Comparison of ENCODE assay signal across 10 cellular contexts in the genomic region with DNA sequence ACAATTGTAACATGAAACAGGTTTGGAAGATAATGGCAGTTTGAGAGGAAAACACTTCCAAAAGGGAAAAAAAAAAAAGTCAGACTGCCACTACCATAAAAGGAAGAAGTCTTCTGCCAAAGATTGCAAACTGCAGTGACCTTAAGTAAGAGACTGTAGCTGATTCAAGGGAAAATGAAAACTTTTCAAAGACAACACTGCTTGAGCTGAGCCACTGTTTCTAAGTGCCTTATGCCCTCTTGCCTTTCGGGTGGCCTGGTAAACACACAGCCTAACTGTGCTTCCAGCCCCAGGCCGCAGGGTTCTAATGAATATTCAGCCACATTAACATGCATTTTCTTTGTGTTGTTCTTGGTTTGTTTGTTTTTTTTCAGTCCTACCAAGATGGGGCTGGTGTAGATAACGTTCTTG.
A peak's percentile ranks its signal among the peaks of the same experiment; 100 is the strongest.
DNase-seq lines count a peak whose midpoint lies in the region; ATAC-seq and TF ChIP-seq lines count a peak whose summit lies in the region.
"Had no signal": no experiment of that assay in that cellular context is flagged by ENCODE, and none has a peak within 500 bp of the region (broad histone marks: within the 10 kb centered on the region; RNA-seq: fewer than 3 reads in every experiment).

No MANE protein-coding gene starts in this region.

- no peaks in the 10 kb centered on the region for H3K9me2 ChIP-seq in SK-N-SH

- peaks cover 5% of the 10 kb centered on the region for H3K79me1 ChIP-seq in trophoblast cell (ENCODE audit: low read length)

- H2AK5ac ChIP-seq in trophoblast cell (ENCODE audit: low read length): no peak overlapping the region

- DNase-seq in G401 (ENCODE audit: low spot score) (peak; percentile 15), SK-N-SH (no peak), heart right ventricle (no peak), trophoblast cell (peak in 1 of 2 donors; percentile 6), NCI-H2029 treated with DMSO at 0.1 percent for 48 hours (lab: John Stamatoyannopoulos, UW) (no peak), posterior cingulate gyrus (no peak)
- DNase-seq: activated CD4-positive, CD25-positive, alpha-beta regulatory T cell; lower lobe of right lung had no signal

- H4K8ac ChIP-seq in trophoblast cell (ENCODE audit: low read depth, low read length): peak overlapping the region; percentile 11

- CTCF ChIA-PET in SK-N-SH (lab: Yijun Ruan, JAX): interaction anchor here (0.7 to 1.0 kb wide), 3 partner anchors 14 to 642 kb away, joined by 3 read pairs; no protein-coding TSS in a partner anchor

- ATAC-seq in heart right ventricle (peak in 7 of 8 donors; percentile 55 to 85 (median 70)), GM21717 (IDR thresholded peaks at IDR 0.05; ENCODE audit: unreplicated experiment) (no peak), HG03175 (IDR thresholded peaks at IDR 0.05; ENCODE audit: unreplicated experiment) (no peak)
- ATAC-seq: lower lobe of right lung had no signal

- 53% methylated on average over 3 of the region's 3 CpGs for WGBS in SK-N-SH (ENCODE audit: low lambda C conversion rate)
- 50 to 62% methylated on average over 3 of the region's 3 CpGs for WGBS in heart right ventricle, 2 donors
- no CpG with 5 or more reads among the region's 3 CpGs for whole genome bisulfite sequencing in trophoblast cell (ENCODE audit: extremely low coverage, insufficient coverage, insufficient read length)

- H3K79me2 ChIP-seq in SK-N-SH (ENCODE audit: insufficient read depth): peaks cover 53% of the 10 kb centered on the region
- H3K79me2 ChIP-seq in trophoblast cell (ENCODE audit: control insufficient read depth, insufficient read depth, low read length, poor library complexity): no peaks in the 10 kb centered on the region

- H3K14ac ChIP-seq in trophoblast cell (ENCODE audit: low read length): no peak overlapping the region

- no peak overlapping the region for H2BK120ac ChIP-seq in trophoblast cell (ENCODE audit: insufficient read depth, low read length, poor library complexity)

- H3K18ac ChIP-seq in trophoblast cell (ENCODE audit: low read length): no peak overlapping the region

- H3K27me3 ChIP-seq in SK-N-SH (ENCODE audit: insufficient read depth) (no peaks in the 10 kb centered on the region), heart right ventricle (no peaks in the 10 kb centered on the region), trophoblast cell (ENCODE audit: insufficient read depth, low read length) (no peaks in the 10 kb centered on the region)

- no peak overlapping the region for H3K4ac ChIP-seq in trophoblast cell (ENCODE audit: low read depth, low read length)

- H3K9ac ChIP-seq in SK-N-SH (peak overlapping the region; percentile 52; the same call in 1 of the 2 replicates), trophoblast cell (ENCODE audit: low read length) (no peak overlapping the region)

- H2AFZ ChIP-seq in SK-N-SH (ENCODE audit: low read depth): peak overlapping the region; percentile 71
- no peak overlapping the region for H2AFZ ChIP-seq in trophoblast cell (ENCODE audit: insufficient read depth, low read length, poor library complexity)

- TF ChIP-seq CTCF in SK-N-SH (IDR thresholded peaks at IDR 0.05): no peak
- TF ChIP-seq CTCF in heart right ventricle (IDR thresholded peaks at IDR 0.05): no peak

- H3K36me3 ChIP-seq in SK-N-SH (replicated peaks in 1 of 2; ENCODE audit: control insufficient read depth in 1 of 2, insufficient read depth in 2 of 2, low read length in 1 of 2) (no peaks in the 10 kb centered on the region), heart right ventricle (no peaks in the 10 kb centered on the region), trophoblast cell (ENCODE audit: control insufficient read depth in 1 of 2, insufficient read depth in 2 of 2, low read length in 2 of 2) (no peaks in the 10 kb centered on the region)
- H3K36me3 ChIP-seq: lower lobe of right lung had no signal

- in situ Hi-C loops in G401 (cut with HindIII; ENCODE audit: low sequenced_read_pairs): no loop called here

- intact Hi-C loops in heart right ventricle (cut with DNase I) (no loop called here), posterior cingulate gyrus (cut with DNase I) (no loop called here)

- peaks cover 15 to 33% of the 10 kb centered on the region in 2 experiments for H3K4me1 ChIP-seq in SK-N-SH (ENCODE audit: control insufficient read depth in 1 of 2, insufficient read depth in 2 of 2, low read depth in 1 of 2, low read length in 1 of 2)
- peaks cover 0 to 21% (median 10%) of the 10 kb centered on the region in 9 donors for H3K4me1 ChIP-seq in heart right ventricle
- peaks cover 9% of the 10 kb centered on the region in 2 experiments for H3K4me1 ChIP-seq in trophoblast cell (ENCODE audit: control insufficient read depth in 1 of 2, insufficient read depth in 2 of 2, low read length in 2 of 2)

- H3K4me2 ChIP-seq in SK-N-SH: peak overlapping the region; percentile 78
- H3K4me2 ChIP-seq in trophoblast cell (ENCODE audit: low read length): no peak overlapping the region

- H4K20me1 ChIP-seq in SK-N-SH (ENCODE audit: insufficient read depth): no peaks in the 10 kb centered on the region

- no peak overlapping the region for H3K23ac ChIP-seq in trophoblast cell (ENCODE audit: low read length)

- peak overlapping the region; percentile 58 for H2BK5ac ChIP-seq in trophoblast cell (ENCODE audit: low read depth, low read length, poor library complexity)

- H3F3A ChIP-seq in SK-N-SH (replicated peaks; ENCODE audit: insufficient read depth): peaks cover 40% of the 10 kb centered on the region

- TF ChIP-seq RAD21 in SK-N-SH (IDR thresholded peaks at IDR 0.05; ENCODE audit: low read length): peak; percentile 3; the same call in 1 of the 2 replicates

- POLR2A ChIA-PET in SK-N-SH (lab: Yijun Ruan, JAX): no interaction called here

- H3K4me3 ChIP-seq in SK-N-SH (ENCODE audit: low read depth in 2 of 2, low read length in 1 of 2): no peak overlapping the region
- H3K4me3 ChIP-seq in heart right ventricle: no peak overlapping the region
- H3K4me3 ChIP-seq in trophoblast cell (ENCODE audit: low read depth, low read length): no peak overlapping the region
- H3K4me3 ChIP-seq: lower lobe of right lung had no signal

- H4K12ac ChIP-seq in trophoblast cell (ENCODE audit: low read depth, low read length): no peak overlapping the region

- peak overlapping the region; percentile 8 for H4K91ac ChIP-seq in trophoblast cell (ENCODE audit: low read depth, low read length)

- H3K9me3 ChIP-seq in SK-N-SH: no peaks in the 10 kb centered on the region
- H3K9me3 ChIP-seq in heart right ventricle: no peaks in the 10 kb centered on the region
- H3K9me3 ChIP-seq in trophoblast cell (ENCODE audit: insufficient read depth, low read depth, low read length): no peaks in the 10 kb centered on the region
- H3K9me3 ChIP-seq: lower lobe of right lung had no signal

- 0 out of 4 replicates have a peak, but pooled peaks of 1 of the 2 experiments have one; percentile 56 for TF ChIP-seq EP300 in SK-N-SH (IDR thresholded peaks at IDR 0.05; ENCODE audit: borderline replicate concordance in 1 of 2, low read depth in 1 of 2, low read length in 1 of 2)

- H3K27ac ChIP-seq in SK-N-SH (ENCODE audit: low read depth in 2 of 2, low read length in 1 of 2) (peak overlapping the region; percentile 85 to 87; a peak in 3 of 4 replicates), heart right ventricle (peak overlapping the region in 3 of 10 donors; percentile 45 to 65 (median 57)), trophoblast cell (ENCODE audit: low read depth, low read length) (peak overlapping the region; percentile 76)
- H3K27ac ChIP-seq: lower lobe of right lung had no signal

- no peak overlapping the region for H2BK12ac ChIP-seq in trophoblast cell (ENCODE audit: low read length)

TF ChIP-seq in SK-N-SH, 30 proteins besides CTCF, POLR2A, EP300 and RAD21 (continues in another document):
- TF ChIP-seq TEAD4 (IDR thresholded peaks at IDR 0.05; ENCODE audit: borderline replicate concordance, insufficient read depth): no peak
- 0 out of 2 replicates have a peak, but pooled peaks have one; percentile 11 for TF ChIP-seq FOSL2 (IDR thresholded peaks at IDR 0.05; ENCODE audit: borderline replicate concordance, low read depth)
- TF ChIP-seq RXRA (IDR thresholded peaks at IDR 0.05; ENCODE audit: borderline replicate concordance, low read depth): peak; percentile 52; the same call in 1 of the 2 replicates
- TF ChIP-seq, protein P1, sequence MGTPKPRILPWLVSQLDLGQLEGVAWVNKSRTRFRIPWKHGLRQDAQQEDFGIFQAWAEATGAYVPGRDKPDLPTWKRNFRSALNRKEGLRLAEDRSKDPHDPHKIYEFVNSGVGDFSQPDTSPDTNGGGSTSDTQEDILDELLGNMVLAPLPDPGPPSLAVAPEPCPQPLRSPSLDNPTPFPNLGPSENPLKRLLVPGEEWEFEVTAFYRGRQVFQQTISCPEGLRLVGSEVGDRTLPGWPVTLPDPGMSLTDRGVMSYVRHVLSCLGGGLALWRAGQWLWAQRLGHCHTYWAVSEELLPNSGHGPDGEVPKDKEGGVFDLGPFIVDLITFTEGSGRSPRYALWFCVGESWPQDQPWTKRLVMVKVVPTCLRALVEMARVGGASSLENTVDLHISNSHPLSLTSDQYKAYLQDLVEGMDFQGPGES (IDR thresholded peaks at IDR 0.05; ENCODE audit: low read depth, low read length): no peak
- no peak for TF ChIP-seq GABPA (IDR thresholded peaks at IDR 0.05; ENCODE audit: low read depth)
- no peak for TF ChIP-seq RCOR1 (IDR thresholded peaks at IDR 0.05; ENCODE audit: low read length)
- TF ChIP-seq, protein P2, sequence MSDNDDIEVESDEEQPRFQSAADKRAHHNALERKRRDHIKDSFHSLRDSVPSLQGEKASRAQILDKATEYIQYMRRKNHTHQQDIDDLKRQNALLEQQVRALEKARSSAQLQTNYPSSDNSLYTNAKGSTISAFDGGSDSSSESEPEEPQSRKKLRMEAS (IDR thresholded peaks at IDR 0.05; ENCODE audit: low read depth): no peak
- no peak for TF ChIP-seq POLR2AphosphoS5 (IDR thresholded peaks at IDR 0.05; ENCODE audit: low read depth, low read length)
- TF ChIP-seq TAF1 (IDR thresholded peaks at IDR 0.05; ENCODE audit: borderline replicate concordance, low read depth, low read length): no peak
- no peak for TF ChIP-seq CHD2 (IDR thresholded peaks at IDR 0.05; ENCODE audit: low read length, partially characterized antibody)
- TF ChIP-seq, protein P3, sequence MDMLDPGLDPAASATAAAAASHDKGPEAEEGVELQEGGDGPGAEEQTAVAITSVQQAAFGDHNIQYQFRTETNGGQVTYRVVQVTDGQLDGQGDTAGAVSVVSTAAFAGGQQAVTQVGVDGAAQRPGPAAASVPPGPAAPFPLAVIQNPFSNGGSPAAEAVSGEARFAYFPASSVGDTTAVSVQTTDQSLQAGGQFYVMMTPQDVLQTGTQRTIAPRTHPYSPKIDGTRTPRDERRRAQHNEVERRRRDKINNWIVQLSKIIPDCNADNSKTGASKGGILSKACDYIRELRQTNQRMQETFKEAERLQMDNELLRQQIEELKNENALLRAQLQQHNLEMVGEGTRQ (IDR thresholded peaks at IDR 0.05; ENCODE audit: borderline replicate concordance, low read depth, low read length): no peak
- TF ChIP-seq YY1 (IDR thresholded peaks at IDR 0.05; ENCODE audit: low read depth): peak; percentile 21; the same call in 1 of the 2 replicates

Comparison
In these comparisons a context has a peak if more than half of its experiments do, and no peak if none do; other contexts are left out.
1. ATAC-seq: peak in heart right ventricle (7 of 8); none in GM21717 (single experiment) and HG03175 (single experiment).